19 cellular contexts compared by ENCODE assay signal in the genomic region with DNA sequence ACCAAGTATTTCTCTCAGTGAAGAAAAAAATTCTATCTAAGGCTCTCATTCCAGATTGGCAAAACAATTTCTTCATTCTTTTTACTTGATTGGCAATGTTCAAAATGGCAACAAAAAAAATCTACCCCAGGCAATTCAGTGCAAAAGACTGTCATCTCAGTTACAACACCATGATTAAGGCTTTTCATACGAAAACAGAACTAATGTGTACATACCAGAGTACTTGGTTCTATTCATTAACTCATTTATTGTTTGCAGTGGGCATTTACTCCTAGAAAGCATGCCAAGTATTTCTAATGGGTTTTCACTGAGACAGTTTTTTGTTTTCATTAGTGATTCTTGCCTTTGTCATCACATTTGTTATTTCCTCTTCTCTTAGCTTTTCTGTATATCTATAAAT. TPM values are rescaled to one million over a fixed set of nuclear protein-coding genes. Genes with fewer than 3 reads are reported as not detected.
DNase-seq lines count a peak whose midpoint lies in the region; ATAC-seq, FAIRE-seq and TF ChIP-seq lines count a peak whose summit lies in the region.
"Had no signal": no experiment of that assay in that cellular context is flagged by ENCODE, and none has a peak within 500 bp of the region (broad histone marks: within the 10 kb centered on the region; RNA-seq: fewer than 3 reads in every experiment).

No MANE protein-coding gene starts in this region.

- H3K9me3 Mint-ChIP-seq in HFFc6, result no peaks in the 10 kb centered on the region

- no peaks in the 10 kb centered on the region for H3K4me1 Mint-ChIP-seq in HFFc6 (ENCODE audit: low read depth)
- H3K4me1 Mint-ChIP-seq: CD14-positive monocyte, H9 had no signal

- H3K27me3 Mint-ChIP-seq in HFFc6 (ENCODE audit: insufficient read depth), result peaks cover 2% of the 10 kb centered on the region; the same call in 1 of the 2 replicates

- H3K36me3 Mint-ChIP-seq in HFFc6 (ENCODE audit: low read depth), result no peaks in the 10 kb centered on the region
- H3K36me3 Mint-ChIP-seq: CD14-positive monocyte; CD8-positive, alpha-beta T cell had no signal

- no peak overlapping the region for H3K27ac Mint-ChIP-seq in HFFc6
- H3K27ac Mint-ChIP-seq: CD14-positive monocyte; CD8-positive, alpha-beta T cell; H9 had no signal

- DNase-seq in COLO829 (ENCODE audit: low spot score) (peak; percentile 59), NCI-H1105 treated with DMSO at 0.1 percent for 48 hours (lab: John Stamatoyannopoulos, UW) (peak; percentile 51), epithelial cell of proximal tubule (ENCODE audit: low read depth) (peak; percentile 2), kidney glomerular epithelial cell (lab: John Stamatoyannopoulos, UW) (peak; percentile 49), GM12891 (ENCODE audit: insufficient read length, low spot score) (no peak), HFFc6 (no peak), NCI-H345 treated with DMSO at 0.1 percent for 48 hours (lab: John Stamatoyannopoulos, UW; ENCODE audit: unreplicated experiment) (no peak)
- DNase-seq: Caco-2; CD8-positive, alpha-beta T cell; DMS79; GOT3; H9 had no signal

- H3K4me3 ChIP-seq in epithelial cell of proximal tubule (ENCODE audit: low read depth, low read length), result no peak overlapping the region
- H3K4me3 ChIP-seq: GM12878 had no signal

- ATAC-seq in GM21526 (IDR thresholded peaks at IDR 0.05; ENCODE audit: low FRiP score, unreplicated experiment), result no peak
- ATAC-seq: CD8-positive, alpha-beta T cell; GM12878; HepG2 had no signal

- TF ChIP-seq POLR2A in GM12891 (IDR thresholded peaks at IDR 0.05; ENCODE audit: low read depth, low read length), result no peak

- H3K4me3 Mint-ChIP-seq in HFFc6, result no peak overlapping the region
- H3K4me3 Mint-ChIP-seq: CD14-positive monocyte; CD8-positive, alpha-beta T cell; H9 had no signal

- TF ChIP-seq CTCF in epithelial cell of proximal tubule (conservative IDR thresholded peaks at IDR 0.05; ENCODE audit: low read depth, low read length) (no peak), HFFc6 (IDR thresholded peaks at IDR 0.05) (no peak)

- FAIRE-seq in GM12891 (lab: Jason Lieb, UNC), result no peak
- FAIRE-seq: GM12878, HepG2, HTR-8/SVneo had no signal

TF ChIP-seq in GM12891, 5 proteins besides CTCF, POLR2A, EP300 and RAD21:
- TF ChIP-seq SPI1 (IDR thresholded peaks at IDR 0.05; ENCODE audit: low read depth, low read length), result no peak
- no peak for TF ChIP-seq POLR2AphosphoS5 (IDR thresholded peaks at IDR 0.05; ENCODE audit: low read depth, low read length)
- no peak for TF ChIP-seq PAX5 (IDR thresholded peaks at IDR 0.05; ENCODE audit: insufficient read depth, low read length, severe bottlenecking)
- no peak for TF ChIP-seq TAF1 (IDR thresholded peaks at IDR 0.05; ENCODE audit: low read depth, low read length)
- TF ChIP-seq POU2F2 (IDR thresholded peaks at IDR 0.05; ENCODE audit: low read depth, low read length), result no peak

RNA-seq across cellular contexts. Expression of a gene that starts 33.0 kb away (rescaled TPM):
- total RNA-seq in epithelial cell of proximal tubule, result not detected in 2 replicates
- not detected for polyA plus RNA-seq in GM12891 (2012; ENCODE audit: low read depth, missing spikeins)
- total RNA-seq in HFFc6 (2021; fragmentation: NEBNext Ultra II Directional; extraction: Animal tissue kit (Norgen Biotek cat#: 25700)), result not detected
- total RNA-seq: Caco-2; CD8-positive, alpha-beta T cell; G401; GM12878; H9; HepG2 had no signal
- polyA plus RNA-seq: BJ, CD14-positive monocyte, GM12878, HepG2 had no signal

Comparison
In these comparisons a context has a peak if more than half of its experiments do, and no peak if none do; other contexts are left out.
1. DNase-seq: peak in COLO829 (single experiment), NCI-H1105 treated with DMSO at 0.1 percent for 48 hours (single experiment), epithelial cell of proximal tubule (single experiment) and kidney glomerular epithelial cell (single experiment); none in GM12891 (single experiment), HFFc6 (single experiment) and NCI-H345 treated with DMSO at 0.1 percent for 48 hours (single experiment).